17 cellular contexts compared by ENCODE assay signal in the genomic region with DNA sequence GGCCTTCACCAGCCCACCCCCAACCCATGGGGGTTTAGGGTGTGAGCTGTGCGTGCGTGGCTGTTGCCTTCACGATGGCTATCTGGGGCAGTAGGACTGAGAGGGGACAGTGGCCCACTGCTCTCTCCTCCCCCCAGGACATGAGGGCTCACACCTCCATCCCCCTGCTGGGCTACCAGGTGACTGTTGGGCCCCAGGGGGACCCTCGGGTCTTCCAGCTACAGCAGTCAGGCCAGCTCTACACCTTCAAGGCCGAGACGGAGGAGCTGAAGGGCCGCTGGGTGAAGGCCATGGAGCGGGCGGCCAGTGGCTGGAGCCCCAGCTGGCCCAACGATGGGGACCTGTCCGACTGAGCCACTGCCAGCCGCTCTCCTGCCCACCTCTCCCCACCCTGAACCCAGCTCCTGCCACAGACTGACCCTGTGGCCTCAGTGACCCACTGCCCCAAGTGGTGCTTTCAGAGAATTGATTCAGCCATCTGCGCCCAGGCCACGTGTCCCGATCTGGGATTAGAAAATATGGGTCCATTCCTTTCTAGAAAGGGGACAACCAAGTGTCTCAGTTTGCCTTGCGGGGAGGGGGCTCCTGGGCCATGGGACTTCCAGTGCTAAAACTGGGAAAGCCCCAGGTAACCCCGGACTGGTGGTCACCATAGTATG. TPM values are rescaled to one million over a fixed set of nuclear protein-coding genes. Genes with fewer than 3 reads are reported as not detected.
DNase-seq lines count a peak whose midpoint lies in the region; ATAC-seq, FAIRE-seq and TF ChIP-seq lines count a peak whose summit lies in the region.
"Had no signal": no experiment of that assay in that cellular context is flagged by ENCODE, and none has a peak within 500 bp of the region (broad histone marks: within the 10 kb centered on the region; RNA-seq: fewer than 3 reads in every experiment).

No MANE protein-coding gene starts in this region.

- POLR2A ChIA-PET in HepG2 (lab: Yijun Ruan, JAX) = interaction anchor here (0.8 to 2.1 kb wide), 3 partner anchors 142 to 148 kb away, joined by 4 to 18 read pairs (median 5); a partner anchor contains a TSS

- H3K4me3 ChIP-seq in HepG2 (replicated peaks in 1 of 3; ENCODE audit: insufficient read depth in 1 of 3, low read depth in 2 of 3, low read length in 3 of 3) = no peak overlapping the region
- H3K4me3 ChIP-seq in right lobe of liver = no peak overlapping the region
- H3K4me3 ChIP-seq in NT2/D1 (ENCODE audit: insufficient read length, low read depth) = no peak overlapping the region
- H3K4me3 ChIP-seq in lower lobe of right lung = no peak overlapping the region
- no peak overlapping the region for H3K4me3 ChIP-seq in stomach

- H3K27ac ChIP-seq in HepG2 (ENCODE audit: extremely low read length, insufficient read depth, low read length) (no peak overlapping the region), right lobe of liver (no peak overlapping the region), lower lobe of right lung (no peak overlapping the region), stomach (no peak overlapping the region)

- 0 out of 2 replicates have a peak, but pooled peaks have one; percentile 16 for TF ChIP-seq CTCF in HepG2 (CRISPR knock-in tag; IDR thresholded peaks at IDR 0.05)
- TF ChIP-seq CTCF in right lobe of liver (IDR thresholded peaks at IDR 0.05) = no peak
- TF ChIP-seq CTCF in lower lobe of right lung (IDR thresholded peaks at IDR 0.05) = no peak
- TF ChIP-seq CTCF in stomach (IDR thresholded peaks at IDR 0.05) = no peak

- H3K9me3 ChIP-seq in HepG2 (ENCODE audit: low read length) = no peaks in the 10 kb centered on the region
- H3K9me3 ChIP-seq in right lobe of liver = no peaks in the 10 kb centered on the region
- peaks cover 9% of the 10 kb centered on the region; the same call in 1 of the 2 replicates for H3K9me3 ChIP-seq in NT2/D1 (ENCODE audit: insufficient read depth, low read length)
- H3K9me3 ChIP-seq in lower lobe of right lung = peaks cover 5% of the 10 kb centered on the region
- peaks cover 0 to 5% (median 4%) of the 10 kb centered on the region in 4 donors for H3K9me3 ChIP-seq in stomach

- H3K79me2 ChIP-seq in HepG2 (ENCODE audit: insufficient read depth, low read length) = no peaks in the 10 kb centered on the region

- H3K4me1 ChIP-seq in HepG2 (ENCODE audit: insufficient read depth, low read length) (peaks cover 44% of the 10 kb centered on the region), right lobe of liver (peaks cover 0 to 16% (median 8%) of the 10 kb centered on the region in 4 donors), NT2/D1 (ENCODE audit: insufficient read depth, insufficient read length) (peaks cover 5% of the 10 kb centered on the region), lower lobe of right lung (peaks cover 13% of the 10 kb centered on the region), stomach (peaks cover 0 to 21% (median 3%) of the 10 kb centered on the region in 4 donors)

- intact Hi-C loops in HepG2 (cut with micrococcal nuclease; ENCODE audit: unreplicated experiment) = loop anchor here (2.0 kb wide), 1 partner anchor 23 kb away; no protein-coding TSS in a partner anchor
- intact Hi-C loops in right lobe of liver (cut with DNase I) = loop anchor here in 1 of 2 donors (10.0 kb wide), 1 partner anchor 177 kb away; no protein-coding TSS in a partner anchor
- intact Hi-C loops in lower lobe of right lung (cut with DNase I) = loop anchor here (10.0 kb wide), 1 partner anchor 177 kb away; no protein-coding TSS in a partner anchor
- intact Hi-C loops in stomach (cut with DNase I; ENCODE audit: low total_unique reads) = no loop called here

- CTCF ChIA-PET in HepG2 (lab: Yijun Ruan, JAX; ENCODE audit: low intra/inter-chr PET ratio, low total read pairs) = interaction anchor here (2.6 to 3.9 kb wide), 2 partner anchors 10 to 182 kb away, joined by 19 to 68 read pairs; no protein-coding TSS in a partner anchor

- no peak for TF ChIP-seq RAD21 in HepG2 (CRISPR knock-in tag; IDR thresholded peaks at IDR 0.05)

- no peak overlapping the region for H2AFZ ChIP-seq in HepG2 (ENCODE audit: low read length)

- TF ChIP-seq EP300 in HepG2 (IDR thresholded peaks at IDR 0.05; ENCODE audit: low read depth in 2 of 2, low read length in 2 of 2) (no peak), HepG2 (CRISPR knock-in tag; IDR thresholded peaks at IDR 0.05; ENCODE audit: borderline replicate concordance) (no peak), stomach (IDR thresholded peaks at IDR 0.05) (no peak)

- BruUV-seq in HepG2 (replicated peaks; lab: Mats Ljungman, UMichigan) = no TSS peak

- WGBS in HepG2 (ENCODE audit: low lambda C conversion rate) = 47% methylated on average over 17 of the region's 17 CpGs
- 84% methylated on average over 2 of the region's 17 CpGs for WGBS in right lobe of liver (ENCODE audit: insufficient coverage, low coverage, low lambda C conversion rate, missing lambda C conversion rate)
- WGBS in stomach, 5 donors = 83 to 94% (median 91%) methylated on average over 14 to 17 of the region's 17 CpGs

- no peak overlapping the region for H3K4me2 ChIP-seq in HepG2 (ENCODE audit: low read depth, low read length)

- no peak; the same call in 2 of the 3 replicates for ATAC-seq in HepG2
- no peak for ATAC-seq in right lobe of liver
- ATAC-seq in lower lobe of right lung = no peak

- no peak for TF ChIP-seq POLR2A in HepG2 (IDR thresholded peaks at IDR 0.05; ENCODE audit: insufficient read depth in 1 of 2, low read depth in 2 of 2, low read length in 2 of 2)
- no peak for TF ChIP-seq POLR2A in right lobe of liver (IDR thresholded peaks at IDR 0.05)
- TF ChIP-seq POLR2A in stomach (IDR thresholded peaks at IDR 0.05) = no peak

- H4K20me1 ChIP-seq in HepG2 (ENCODE audit: insufficient read depth, low read length) = no peaks in the 10 kb centered on the region

- DNase-seq in HepG2 (ENCODE audit: low spot score) (no peak), right lobe of liver (no peak), NT2/D1 (ENCODE audit: low read depth, low spot score) (no peak), lower lobe of right lung (peak; percentile 36), T-helper 2 cell (no peak), stomach (no peak), occipital lobe (lab: John Stamatoyannopoulos, UW) (no peak)
- DNase-seq: AML-193; Calu3; CD4-positive, alpha-beta T cell; DMS79; Karpas-422; NCI-H2029 treated with DMSO at 0.1 percent for 48 hours; NCI-H524 had no signal

- H3K36me3 ChIP-seq in HepG2 (replicated peaks in 1 of 2; ENCODE audit: control insufficient read depth in 1 of 2, insufficient read depth in 2 of 2, low read length in 2 of 2) (no peaks in the 10 kb centered on the region), right lobe of liver (no peaks in the 10 kb centered on the region), NT2/D1 (ENCODE audit: insufficient read depth, insufficient read length, low read length) (no peaks in the 10 kb centered on the region), lower lobe of right lung (peaks cover 14% of the 10 kb centered on the region), stomach (peaks cover 0 to 10% (median 0%) of the 10 kb centered on the region in 4 donors)

- no peak for FAIRE-seq in HepG2 (lab: Jason Lieb, UNC)
- FAIRE-seq: G401.6 had no signal

- H3K9ac ChIP-seq in HepG2 (ENCODE audit: insufficient read depth, low read depth, low read length) = no peak overlapping the region
- peak overlapping the region; percentile 32 for H3K9ac ChIP-seq in NT2/D1 (ENCODE audit: insufficient read length, low read depth)

- in situ Hi-C loops in HepG2 (cut with HindIII; ENCODE audit: extremely low pct_ligation_motif_present, low pct_unique_long_range_greater_than_20kb) = loop anchor here (10.0 kb wide), 1 partner anchor 147 kb away; a partner anchor contains a TSS

- H3K27me3 ChIP-seq in HepG2 (ENCODE audit: control insufficient read depth in 1 of 2, insufficient read depth in 2 of 2, low read length in 2 of 2) = peaks cover 3 to 40% of the 10 kb centered on the region in 2 experiments; a peak in 4 of 5 replicates
- H3K27me3 ChIP-seq in right lobe of liver = no peaks in the 10 kb centered on the region
- no peaks in the 10 kb centered on the region for H3K27me3 ChIP-seq in NT2/D1 (ENCODE audit: insufficient read depth, insufficient read length)
- no peaks in the 10 kb centered on the region for H3K27me3 ChIP-seq in lower lobe of right lung (ENCODE audit: low read depth)
- no peaks in the 10 kb centered on the region for H3K27me3 ChIP-seq in stomach

RNA-seq across cellular contexts. Expression of a gene that starts 22.5 kb away (rescaled TPM):
- total RNA-seq in HepG2 (2016; rRNA removed; fragmentation: Illumina TruSeq; extraction: Trizol) (not detected in 2 replicates), right lobe of liver (10 to 100 TPM in 2 of 6 experiments, 1 to 10 TPM in 4; 6.6 to 15.6 (median 9.6) TPM), lower lobe of right lung (103 TPM), stomach (10 to 100 TPM in 2 of 5 donors, 1 to 10 TPM in 3; 2.6 to 34.5 (median 7.3) TPM), occipital lobe (2.0 TPM)
- not detected in 2 replicates for total RNA-seq in HepG2 (2016; cell fraction: cytosol; rRNA removed; fragmentation: Illumina TruSeq; extraction: Trizol; ENCODE audit: low read depth)
- total RNA-seq in HepG2 (2016; cell fraction: insoluble cytoplasmic fraction; rRNA removed; fragmentation: Illumina TruSeq; extraction: Trizol) = not detected in 2 replicates
- not detected in 2 replicates for total RNA-seq in HepG2 (2016; cell fraction: membrane; rRNA removed; fragmentation: Illumina TruSeq; extraction: Trizol)
- total RNA-seq in HepG2 (2016; cell fraction: nucleus; rRNA removed; fragmentation: Illumina TruSeq; extraction: Trizol) = not detected in 2 replicates
- polyA plus RNA-seq in HepG2 (2011; rRNA removed) (0.03 TPM in 1 of 2 replicates, not detected in the other), stomach (1 to 10 TPM; 2.7 to 3.5 (median 3.1) TPM)
- not detected in 2 replicates for polyA plus RNA-seq in HepG2 (2011; cell fraction: cytosol; rRNA removed)
- polyA plus RNA-seq in HepG2 (2011; cell fraction: nucleus; rRNA removed) = 0.13 and 0.17 TPM in 2 replicates
- polyA plus RNA-seq in HepG2 (2012) = not detected in 2 replicates
- not detected in 2 replicates for polyA plus RNA-seq in HepG2 (2016; cell fraction: cytosol; fragmentation: Illumina TruSeq; extraction: Trizol; ENCODE audit: low read depth)
- not detected in 2 replicates for polyA plus RNA-seq in HepG2 (2016; cell fraction: insoluble cytoplasmic fraction; fragmentation: Illumina TruSeq; extraction: Trizol; ENCODE audit: low read depth)
- not detected in 2 replicates for polyA plus RNA-seq in HepG2 (2016; cell fraction: membrane; fragmentation: Illumina TruSeq; extraction: Trizol; ENCODE audit: low read depth)
- not detected in 2 replicates for polyA plus RNA-seq in HepG2 (2016; cell fraction: nucleus; fragmentation: Illumina TruSeq; extraction: Trizol; ENCODE audit: insufficient read depth, low read depth)
- not detected in 2 replicates for polyA minus RNA-seq in HepG2 (2011; rRNA and poly(A)+ RNA removed; ENCODE audit: low replicate concordance)
- polyA minus RNA-seq in HepG2 (2011; cell fraction: cytosol; rRNA and poly(A)+ RNA removed) = not detected in 2 replicates
- polyA minus RNA-seq in HepG2 (2011; cell fraction: nucleus; rRNA and poly(A)+ RNA removed) = 0.25 TPM in 1 of 2 replicates, not detected in the other
- total RNA-seq: H4, RPMI7951 had no signal

RNA-seq across cellular contexts. Expression of a gene that starts 41.9 kb away (rescaled TPM):
- total RNA-seq in HepG2 (2016; rRNA removed; fragmentation: Illumina TruSeq; extraction: Trizol) (115 and 144 TPM in 2 replicates), right lobe of liver (10 to 100 TPM; 56.3 to 73.7 (median 63.3) TPM), lower lobe of right lung (194 TPM), stomach (100 to 1,000 TPM; 123 to 202 (median 189) TPM), occipital lobe (133 TPM)
- 53.5 and 64.3 TPM in 2 replicates for total RNA-seq in HepG2 (2016; cell fraction: cytosol; rRNA removed; fragmentation: Illumina TruSeq; extraction: Trizol; ENCODE audit: low read depth)
- total RNA-seq in HepG2 (2016; cell fraction: insoluble cytoplasmic fraction; rRNA removed; fragmentation: Illumina TruSeq; extraction: Trizol) = 99.7 and 146 TPM in 2 replicates
- total RNA-seq in HepG2 (2016; cell fraction: membrane; rRNA removed; fragmentation: Illumina TruSeq; extraction: Trizol) = 112 and 127 TPM in 2 replicates
- total RNA-seq in HepG2 (2016; cell fraction: nucleus; rRNA removed; fragmentation: Illumina TruSeq; extraction: Trizol) = 129 and 139 TPM in 2 replicates
- polyA plus RNA-seq in HepG2 (2011; rRNA removed) (86.2 and 96.1 TPM in 2 replicates), stomach (100 to 1,000 TPM; 110 to 172 (median 122) TPM)
- 84.5 and 90.6 TPM in 2 replicates for polyA plus RNA-seq in HepG2 (2011; cell fraction: cytosol; rRNA removed)
- polyA plus RNA-seq in HepG2 (2011; cell fraction: nucleus; rRNA removed) = 168 and 184 TPM in 2 replicates
- 90.8 and 127 TPM in 2 replicates for polyA plus RNA-seq in HepG2 (2012)
- 50.6 and 64.6 TPM in 2 replicates for polyA plus RNA-seq in HepG2 (2016; cell fraction: cytosol; fragmentation: Illumina TruSeq; extraction: Trizol; ENCODE audit: low read depth)
- 92.2 and 107 TPM in 2 replicates for polyA plus RNA-seq in HepG2 (2016; cell fraction: insoluble cytoplasmic fraction; fragmentation: Illumina TruSeq; extraction: Trizol; ENCODE audit: low read depth)
- 86.2 and 95.7 TPM in 2 replicates for polyA plus RNA-seq in HepG2 (2016; cell fraction: membrane; fragmentation: Illumina TruSeq; extraction: Trizol; ENCODE audit: low read depth)
- polyA plus RNA-seq in HepG2 (2016; cell fraction: nucleus; fragmentation: Illumina TruSeq; extraction: Trizol; ENCODE audit: insufficient read depth, low read depth) = 185 and 196 TPM in 2 replicates
- 134 and 163 TPM in 2 replicates for polyA minus RNA-seq in HepG2 (2011; rRNA and poly(A)+ RNA removed; ENCODE audit: low replicate concordance)
- 32.2 and 36.3 TPM in 2 replicates for polyA minus RNA-seq in HepG2 (2011; cell fraction: cytosol; rRNA and poly(A)+ RNA removed)
- 109 and 138 TPM in 2 replicates for polyA minus RNA-seq in HepG2 (2011; cell fraction: nucleus; rRNA and poly(A)+ RNA removed)
